20 cellular contexts compared by ENCODE assay signal in the genomic region with DNA sequence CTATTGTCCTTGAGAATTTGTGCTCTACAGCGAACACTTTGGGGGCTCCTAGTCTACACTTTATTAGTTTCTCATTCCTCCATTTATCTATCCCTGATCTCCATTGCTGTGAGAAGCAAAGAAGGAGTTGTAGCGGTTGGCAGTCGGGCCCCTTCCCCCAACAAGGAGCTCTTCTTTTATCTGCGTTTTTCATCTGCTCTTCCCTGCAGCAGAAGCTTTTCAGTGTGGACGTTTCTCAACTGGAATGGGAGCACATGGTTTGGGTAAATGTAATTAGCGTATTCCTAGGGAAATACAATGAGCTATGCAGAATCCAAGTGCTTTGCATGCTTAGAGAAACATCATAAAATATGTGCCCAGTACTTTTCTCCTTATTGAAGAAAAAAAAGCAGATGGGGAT.
DNase-seq lines count a peak whose midpoint lies in the region; ATAC-seq, FAIRE-seq and TF ChIP-seq lines count a peak whose summit lies in the region.
"Had no signal": no experiment of that assay in that cellular context is flagged by ENCODE, and none has a peak within 500 bp of the region (broad histone marks: within the 10 kb centered on the region; RNA-seq: fewer than 3 reads in every experiment).

No MANE protein-coding gene starts in this region.

- H3K4me2 ChIP-seq in smooth muscle cell, result no peak overlapping the region
- H3K4me2 ChIP-seq: BLaER1 treated with 17β-estradiol and CSF1 and Interleukin-3, amounts not matched to agents 10 nM and 100 nM had no signal

- POLR2A ChIA-PET in activated CD4-positive, alpha-beta T cell treated with anti-CD3 and anti-CD28 coated beads, Interleukin-2, amount 10 ng/mL, durations not matched to agents 7 days and 5 days (lab: Charles Lee), result no interaction called here

- no peaks in the 10 kb centered on the region; the same call in 1 of the 2 replicates for H3K9me3 ChIP-seq in SJCRH30 (replicated peaks)
- no peaks in the 10 kb centered on the region for H3K9me3 ChIP-seq in smooth muscle cell (replicated peaks; ENCODE audit: low read depth)
- H3K9me3 ChIP-seq: BLaER1 treated with 17β-estradiol and CSF1 and Interleukin-3, amounts not matched to agents 10 nM and 100 nM had no signal

- H3K36me3 ChIP-seq in SJCRH30, result no peaks in the 10 kb centered on the region; the same call in 1 of the 2 replicates
- H3K36me3 ChIP-seq in smooth muscle cell (ENCODE audit: low read depth), result no peaks in the 10 kb centered on the region
- H3K36me3 ChIP-seq: BLaER1 treated with 17β-estradiol and CSF1 and Interleukin-3, amounts not matched to agents 10 nM and 100 nM had no signal

- no peak overlapping the region for H3K9ac ChIP-seq in smooth muscle cell (ENCODE audit: low read depth)
- H3K9ac ChIP-seq: BLaER1 treated with 17β-estradiol and CSF1 and Interleukin-3, amounts not matched to agents 10 nM and 100 nM had no signal

- H3K27me3 Mint-ChIP-seq in activated CD4-positive, alpha-beta T cell treated with anti-CD3 and anti-CD28 coated beads, Interleukin-2, amount 10 ng/mL, durations not matched to agents 7 days and 5 days, result no peaks in the 10 kb centered on the region
- H3K27me3 Mint-ChIP-seq in mesothelial cell of epicardium (ENCODE audit: low read depth), result no peaks in the 10 kb centered on the region

- no peaks in the 10 kb centered on the region for H3K27me3 ChIP-seq in SJCRH30
- peaks cover 3% of the 10 kb centered on the region for H3K27me3 ChIP-seq in smooth muscle cell (ENCODE audit: low read depth)
- H3K27me3 ChIP-seq: BLaER1 treated with 17β-estradiol and CSF1 and Interleukin-3, amounts not matched to agents 10 nM and 100 nM had no signal

- no peak for TF ChIP-seq CTCF in mesothelial cell of epicardium (IDR thresholded peaks at IDR 0.05; ENCODE audit: unreplicated experiment)
- TF ChIP-seq CTCF in smooth muscle cell (IDR thresholded peaks at IDR 0.05; ENCODE audit: borderline replicate concordance, insufficient read depth, poor library complexity, severe bottlenecking), result no peak

- no peaks in the 10 kb centered on the region for H3K79me2 ChIP-seq in smooth muscle cell (ENCODE audit: low read depth)

- ATAC-seq in HG03025 (IDR thresholded peaks at IDR 0.05; ENCODE audit: low FRiP score, unreplicated experiment), result no peak
- no peak for ATAC-seq in HG02885 (IDR thresholded peaks at IDR 0.05; ENCODE audit: poor library complexity, unreplicated experiment)

- H3K4me1 Mint-ChIP-seq in activated CD4-positive, alpha-beta T cell treated with anti-CD3 and anti-CD28 coated beads, Interleukin-2, amount 10 ng/mL, durations not matched to agents 7 days and 5 days, result no peaks in the 10 kb centered on the region
- H3K4me1 Mint-ChIP-seq in mesothelial cell of epicardium, result peaks cover 11% of the 10 kb centered on the region
- H3K4me1 Mint-ChIP-seq: CD8-positive, alpha-beta memory T cell had no signal

- CTCF ChIA-PET in activated CD4-positive, alpha-beta T cell treated with anti-CD3 and anti-CD28 coated beads, Interleukin-2, amount 10 ng/mL, durations not matched to agents 7 days and 5 days (lab: Charles Lee), result no interaction called here

- no peak for DNase-seq in activated CD4-positive, alpha-beta T cell treated with anti-CD3 and anti-CD28 coated beads, Interleukin-2, amount 10 ng/mL, durations not matched to agents 7 days and 5 days
- no peak for DNase-seq in activated CD4-positive, alpha-beta T cell treated with anti-CD3 and anti-CD28 coated beads for 1 hour
- DNase-seq in SJCRH30, result peak; percentile 15 to 43
- DNase-seq in mesothelial cell of epicardium (ENCODE audit: low spot score in 2 of 2, unreplicated experiment in 2 of 2), result no peak
- no peak for DNase-seq in smooth muscle cell (lab: John Stamatoyannopoulos, UW; ENCODE audit: unreplicated experiment)
- DNase-seq in GM12892 (ENCODE audit: insufficient read length), result no peak
- DNase-seq: CD8-positive, alpha-beta memory T cell; IMR-90; Karpas-422; MM.1S; NCI-H1105; NCI-H1694; NCI-H2107; NCI-H345; NCI-H748 treated with DMSO at 0.1 percent for 48 hours had no signal

- H3K4me3 Mint-ChIP-seq in activated CD4-positive, alpha-beta T cell treated with anti-CD3 and anti-CD28 coated beads, Interleukin-2, amount 10 ng/mL, durations not matched to agents 7 days and 5 days, result no peak overlapping the region
- no peak overlapping the region for H3K4me3 Mint-ChIP-seq in mesothelial cell of epicardium
- H3K4me3 Mint-ChIP-seq: CD8-positive, alpha-beta memory T cell had no signal

- 33% methylated on average over 6 of the region's 6 CpGs for WGBS in smooth muscle cell (ENCODE audit: low lambda C conversion rate)

- H3K9me3 Mint-ChIP-seq in activated CD4-positive, alpha-beta T cell treated with anti-CD3 and anti-CD28 coated beads, Interleukin-2, amount 10 ng/mL, durations not matched to agents 7 days and 5 days, result no peaks in the 10 kb centered on the region
- no peaks in the 10 kb centered on the region for H3K9me3 Mint-ChIP-seq in mesothelial cell of epicardium

- no peak overlapping the region; the same call in 1 of the 2 replicates for H3K27ac ChIP-seq in SJCRH30
- no peak overlapping the region for H3K27ac ChIP-seq in smooth muscle cell (ENCODE audit: low read depth)
- H3K27ac ChIP-seq: BLaER1 treated with 17β-estradiol and CSF1 and Interleukin-3, amounts not matched to agents 10 nM and 100 nM had no signal

- H2AFZ ChIP-seq in smooth muscle cell (ENCODE audit: low read depth), result peak overlapping the region; percentile 27

- TF ChIP-seq POLR2A in GM12892 (IDR thresholded peaks at IDR 0.05; ENCODE audit: low read depth, low read length), result no peak

- H4K20me1 ChIP-seq in smooth muscle cell (ENCODE audit: low read depth), result no peaks in the 10 kb centered on the region
- H4K20me1 ChIP-seq: BLaER1 treated with 17β-estradiol and CSF1 and Interleukin-3, amounts not matched to agents 10 nM and 100 nM had no signal

- peak overlapping the region; percentile 33 for H3K27ac Mint-ChIP-seq in activated CD4-positive, alpha-beta T cell treated with anti-CD3 and anti-CD28 coated beads, Interleukin-2, amount 10 ng/mL, durations not matched to agents 7 days and 5 days
- peak overlapping the region; percentile 70 for H3K27ac Mint-ChIP-seq in mesothelial cell of epicardium
- H3K27ac Mint-ChIP-seq: CD8-positive, alpha-beta memory T cell had no signal

- no peaks in the 10 kb centered on the region for H3K36me3 Mint-ChIP-seq in activated CD4-positive, alpha-beta T cell treated with anti-CD3 and anti-CD28 coated beads, Interleukin-2, amount 10 ng/mL, durations not matched to agents 7 days and 5 days (ENCODE audit: low read depth)
- no peaks in the 10 kb centered on the region for H3K36me3 Mint-ChIP-seq in mesothelial cell of epicardium
- H3K36me3 Mint-ChIP-seq: CD8-positive, alpha-beta memory T cell had no signal

- peaks cover 10% of the 10 kb centered on the region; the same call in 1 of the 2 replicates for H3K4me1 ChIP-seq in SJCRH30
- H3K4me1 ChIP-seq in smooth muscle cell (ENCODE audit: low read depth), result peaks cover 9% of the 10 kb centered on the region

- H3K4me3 ChIP-seq in SJCRH30, result peak overlapping the region; percentile 3; the same call in 1 of the 2 replicates
- H3K4me3 ChIP-seq in smooth muscle cell, result no peak overlapping the region
- H3K4me3 ChIP-seq: BLaER1 treated with 17β-estradiol and CSF1 and Interleukin-3, amounts not matched to agents 10 nM and 100 nM had no signal

- no peak for FAIRE-seq in GM12892 (lab: Jason Lieb, UNC)
- FAIRE-seq: A204.1, H54 had no signal

- H3F3A ChIP-seq in smooth muscle cell (ENCODE audit: low read depth), result no peaks in the 10 kb centered on the region

Comparison
In these comparisons a context has a peak if more than half of its experiments do, and no peak if none do; other contexts are left out.
1. DNase-seq: peak in SJCRH30 (2 of 2); none in activated CD4-positive, alpha-beta T cell treated with anti-CD3 and anti-CD28 coated beads, Interleukin-2, amount 10 ng/mL, durations not matched to agents 7 days and 5 days (single experiment), activated CD4-positive, alpha-beta T cell treated with anti-CD3 and anti-CD28 coated beads for 1 hour (single experiment), mesothelial cell of epicardium (0 of 2), smooth muscle cell (single experiment) and GM12892 (single experiment).